Comparison of ENCODE assay signal across 19 cellular contexts in genomic region chr7:6128205-6128604, GRCh38.
"Had no signal": no experiment of that assay in that cellular context is flagged by ENCODE, and none has a peak within 500 bp of the region (broad histone marks: within the 10 kb centered on the region; RNA-seq: fewer than 3 reads in every experiment).

No MANE protein-coding gene starts in this region.

- H3K27me3 ChIP-seq: brain microvascular endothelial cell, ovary, sigmoid colon, spleen, uterus had no signal

- H3K9me3 ChIP-seq: ovary, sigmoid colon, spleen, uterus had no signal

- H3K27ac Mint-ChIP-seq: activated CD4-positive, alpha-beta T cell treated with anti-CD3 and anti-CD28 coated beads, Interleukin-2, amount 10 ng/mL, durations not matched to agents 24 days and 14 days; activated naive CD4-positive, alpha-beta T cell treated with anti-CD3 and anti-CD28 coated beads, Interleukin-2, amount 50 U/mL, for 24 hours; mesothelial cell of epicardium had no signal

- H3K9me3 Mint-ChIP-seq: activated CD4-positive, alpha-beta T cell treated with anti-CD3 and anti-CD28 coated beads, Interleukin-2, amount 10 ng/mL, durations not matched to agents 24 days and 14 days; activated naive CD4-positive, alpha-beta T cell treated with anti-CD3 and anti-CD28 coated beads, Interleukin-2, amount 50 U/mL, for 24 hours; neural crest cell had no signal

- H3K4me1 ChIP-seq: sigmoid colon, uterus had no signal

- H3K4me3 ChIP-seq: lung, ovary, sigmoid colon, spleen, uterus had no signal

- H3K4me1 Mint-ChIP-seq: mesothelial cell of epicardium, neural crest cell had no signal

- H3K27me3 Mint-ChIP-seq: activated CD4-positive, alpha-beta T cell treated with anti-CD3 and anti-CD28 coated beads, Interleukin-2, amount 10 ng/mL, durations not matched to agents 24 days and 14 days; activated naive CD4-positive, alpha-beta T cell treated with anti-CD3 and anti-CD28 coated beads, Interleukin-2, amount 50 U/mL, for 24 hours had no signal

- DNase-seq: activated CD4-positive, alpha-beta T cell treated with anti-CD3 and anti-CD28 coated beads, Interleukin-2, amount 10 ng/mL, durations not matched to agents 24 days and 14 days; activated CD4-positive, CD25-positive, alpha-beta regulatory T cell; activated effector memory CD4-positive, alpha-beta T cell treated with Interleukin-2 at 50 U/mL for 16 hours; amniotic stem cell; brain microvascular endothelial cell; cerebellar nuclear complex; effector CD8-positive, alpha-beta T cell; left colon; ovary; sigmoid colon; spleen; uterus had no signal

- H3K27ac ChIP-seq: brain microvascular endothelial cell, ovary, sigmoid colon, spleen, uterus had no signal

- FAIRE-seq: frontal cortex, islet of Langerhans, TTC549 had no signal

- H3K4me3 Mint-ChIP-seq: activated CD4-positive, alpha-beta T cell treated with anti-CD3 and anti-CD28 coated beads, Interleukin-2, amount 10 ng/mL, durations not matched to agents 24 days and 14 days; activated naive CD4-positive, alpha-beta T cell treated with anti-CD3 and anti-CD28 coated beads, Interleukin-2, amount 50 U/mL, for 24 hours; mesothelial cell of epicardium; neural crest cell had no signal

- ATAC-seq: left colon had no signal

- H3K36me3 ChIP-seq: ovary, uterus had no signal
